ENCODE assay signal across 35 cellular contexts in the genomic region with DNA sequence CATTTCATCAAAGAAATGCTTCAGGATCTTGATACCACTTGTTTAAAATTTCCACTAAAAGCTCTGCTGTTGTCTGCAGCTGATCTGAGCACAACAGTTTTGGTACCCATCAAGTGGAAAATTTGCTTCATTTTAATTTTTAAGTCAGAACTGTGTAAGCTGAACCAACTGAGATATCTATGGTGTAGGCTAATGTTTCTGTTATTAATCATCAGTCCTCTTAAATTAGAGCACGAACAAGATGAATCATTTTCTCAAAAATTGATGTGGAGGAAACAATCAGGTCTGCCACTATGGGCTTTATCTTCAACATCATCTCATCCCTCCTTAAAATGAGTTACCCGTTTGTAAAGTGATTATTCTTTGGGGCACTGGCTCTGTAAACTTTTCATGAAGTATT.
"Had no signal": no experiment of that assay in that cellular context is flagged by ENCODE, and none has a peak within 500 bp of the region (broad histone marks: within the 10 kb centered on the region; RNA-seq: fewer than 3 reads in every experiment).

No MANE protein-coding gene starts in this region.

- H3K4me2 ChIP-seq: PC-9 had no signal

- H3K4me3 ChIP-seq: PC-9, SJSA1 had no signal

- H3K27ac ChIP-seq: PC-9, SJSA1, VCaP had no signal

- H3K4me1 ChIP-seq: SJSA1 had no signal

- H3K36me3 ChIP-seq: SJSA1 had no signal

- ATAC-seq: activated CD8-positive, alpha-beta T cell treated with anti-CD3 and anti-CD28 coated beads for 36 hours; activated T-cell treated with anti-CD3 and anti-CD28 coated beads, Interleukin-2, amount 50 U/mL, for 72 hours; activated T-helper 17 cell treated with anti-CD3 and anti-CD28 coated beads, Interleukin-2, amount 50 U/mL, for 72 hours had no signal

- DNase-seq: activated B cell treated with CpG ODN at 0.5 μM for 24 hours; activated CD4-positive, alpha-beta T cell treated with anti-CD3 and anti-CD28 coated beads, Interleukin-2, amount 10 ng/mL, durations not matched to agents 24 days and 14 days; activated CD4-positive, alpha-beta T cell treated with anti-CD3 and anti-CD28 coated beads, Interleukin-2, amount 50 U/mL, for 4 hours; activated CD4-positive, CD25-positive, alpha-beta regulatory T cell treated with anti-CD3 and anti-CD28 coated beads, Interleukin-2, amount 50 U/mL, for 72 hours; activated CD8-positive, alpha-beta T cell treated with anti-CD3 and anti-CD28 coated beads for 36 hours; activated effector memory CD4-positive, alpha-beta T cell treated with anti-CD3 and anti-CD28 coated beads, Interleukin-2, amount 50 U/mL, for 16 hours; activated naive CD4-positive, alpha-beta T cell; activated naive CD4-positive, alpha-beta T cell treated with anti-CD3 and anti-CD28 coated beads, Interleukin-2, amount 50 U/mL, for 16 hours; activated naive CD8-positive, alpha-beta T cell treated with anti-CD3 and anti-CD28 coated beads for 36 hours; activated T-cell treated with anti-CD3 and anti-CD28 coated beads, Interleukin-2, amount 50 U/mL, for 1 hour; activated T-cell treated with anti-CD3 and anti-CD28 coated beads, Interleukin-2, amount 50 U/mL, for 72 hours; amniotic stem cell; aorta; Kasumi-1; MM.1S; NCI-H1092 treated with DMSO at 0.1 percent for 48 hours; NCI-H1417; NCI-H146; NCI-H187; NCI-H2029 treated with DMSO at 0.1 percent for 48 hours; NCI-H2107; NCI-H2171; NCI-H510A; NCI-H526; NCI-H748 treated with DMSO at 0.1 percent for 48 hours; NK-92 treated with Interleukin-12 subunit alpha and Interleukin-12 subunit beta, amount 100 ng/mL, for 24 hours; PC-9; SHP77; SW 1271; T-helper 1 cell; T-helper 2 cell; T-helper 9 cell had no signal

- H3K9me3 ChIP-seq: SJSA1 had no signal

- H2AFZ ChIP-seq: PC-9 had no signal

- H3K27me3 ChIP-seq: SJSA1 had no signal
